Comparison of ENCODE assay signal across 8 cellular contexts in the genomic region with DNA sequence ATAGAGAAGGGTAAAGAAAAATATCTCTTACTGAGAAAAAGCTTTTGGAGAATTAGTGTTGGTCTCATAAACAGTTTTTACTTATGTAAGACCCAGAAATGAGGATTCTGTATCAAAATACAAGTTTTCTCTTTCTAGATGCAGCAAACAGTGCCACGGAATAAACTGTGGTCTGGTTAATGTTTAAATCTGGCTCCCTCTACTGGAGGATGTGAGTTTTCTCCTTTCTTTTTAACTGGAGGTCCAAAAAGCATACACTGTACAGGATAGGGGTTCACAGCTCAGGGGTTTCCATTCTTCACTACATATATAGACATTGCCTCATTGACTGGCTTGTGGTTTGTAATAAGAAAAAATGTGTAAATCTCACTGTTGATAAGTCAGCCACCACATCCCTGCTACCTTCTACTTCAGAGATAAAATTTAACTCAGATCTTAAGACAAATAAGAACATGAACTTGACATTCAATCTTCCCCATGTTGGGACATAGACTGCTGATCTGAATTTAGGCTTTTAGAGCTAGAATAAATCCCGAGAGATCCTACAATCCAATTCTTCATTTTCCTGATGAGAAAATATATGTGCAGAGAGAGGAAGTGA.
DNase-seq lines count a peak whose midpoint lies in the region; ATAC-seq and TF ChIP-seq lines count a peak whose summit lies in the region.

No MANE protein-coding gene starts in this region.

- ATAC-seq in DND-41 (ENCODE audit: insufficient read depth, low read depth) (peak; percentile 73; the same call in 2 of the 3 replicates), GM19452 (IDR thresholded peaks at IDR 0.05; ENCODE audit: unreplicated experiment) (peak; percentile 84), HG03469 (IDR thresholded peaks at IDR 0.05; ENCODE audit: unreplicated experiment) (peak; percentile 84)

- H3K27ac ChIP-seq in DND-41 (ENCODE audit: low read length) (no peak overlapping the region), breast epithelium (no peak overlapping the region), thyroid gland (no peak overlapping the region)

- peak; percentile 72 for TF ChIP-seq CTCF in DND-41 (IDR thresholded peaks at IDR 0.05; ENCODE audit: borderline replicate concordance, extremely low read depth, low read length, poor library complexity, severe bottlenecking)
- peak; percentile 31 to 68 (median 56) for TF ChIP-seq CTCF in breast epithelium (IDR thresholded peaks at IDR 0.05)
- TF ChIP-seq CTCF in thyroid gland (IDR thresholded peaks at IDR 0.05), result peak; percentile 27 to 72 (median 52)

- H2AFZ ChIP-seq in DND-41 (ENCODE audit: low read depth, low read length), result no peak overlapping the region

- H3K36me3 ChIP-seq in DND-41 (ENCODE audit: insufficient read depth, low read length) (no peaks in the 10 kb centered on the region), breast epithelium (no peaks in the 10 kb centered on the region), thyroid gland (no peaks in the 10 kb centered on the region)

- no peak overlapping the region for H3K9ac ChIP-seq in DND-41 (ENCODE audit: low read depth, low read length)

- no peak overlapping the region for H3K4me2 ChIP-seq in DND-41 (ENCODE audit: insufficient read depth, low read length)

- TF ChIP-seq POLR2A in breast epithelium (IDR thresholded peaks at IDR 0.05), result no peak
- no peak for TF ChIP-seq POLR2A in thyroid gland (IDR thresholded peaks at IDR 0.05)

- H4K20me1 ChIP-seq in DND-41 (ENCODE audit: insufficient read depth, low read length), result no peaks in the 10 kb centered on the region

- H3K9me3 ChIP-seq in DND-41 (ENCODE audit: insufficient read depth, low read length, severe bottlenecking) (no peaks in the 10 kb centered on the region), breast epithelium (no peaks in the 10 kb centered on the region), thyroid gland (no peaks in the 10 kb centered on the region)

- intact Hi-C loops in breast epithelium (cut with DNase I; ENCODE audit: low total_unique reads), result no loop called here
- intact Hi-C loops in thyroid gland (cut with DNase I), result no loop called here

- H3K27me3 ChIP-seq in DND-41 (ENCODE audit: insufficient read depth, low read length, poor library complexity) (no peaks in the 10 kb centered on the region), breast epithelium (no peaks in the 10 kb centered on the region), thyroid gland (no peaks in the 10 kb centered on the region)

- no peak overlapping the region for H3K4me3 ChIP-seq in DND-41 (ENCODE audit: low read depth in 1 of 2, low read length in 2 of 2)
- H3K4me3 ChIP-seq in breast epithelium, result no peak overlapping the region
- no peak overlapping the region for H3K4me3 ChIP-seq in thyroid gland (replicated peaks in 1 of 3)

- 4 to 10% methylated on average over 2 of the region's 2 CpGs for WGBS in thyroid gland, 2 donors

- no peak for DNase-seq in DND-41
- peak; percentile 83 for DNase-seq in NCI-H82 (lab: John Stamatoyannopoulos, UW)
- no peak for DNase-seq in breast epithelium (ENCODE audit: low spot score in 2 of 2)
- DNase-seq in kidney glomerular epithelial cell (lab: John Stamatoyannopoulos, UW), result peak; percentile 54
- no peak for DNase-seq in thyroid gland
- DNase-seq in activated T-cell treated with anti-CD3 and anti-CD28 coated beads, Interleukin-2, amount 50 U/mL, for 1 hour, result no peak

- no peaks in the 10 kb centered on the region for H3K4me1 ChIP-seq in DND-41 (ENCODE audit: insufficient read depth, low read length)
- H3K4me1 ChIP-seq in breast epithelium, result no peaks in the 10 kb centered on the region
- H3K4me1 ChIP-seq in thyroid gland, result no peaks in the 10 kb centered on the region

- H3K79me2 ChIP-seq in DND-41 (ENCODE audit: insufficient read depth, low read length), result no peaks in the 10 kb centered on the region

Comparison
In these comparisons a context has a peak if more than half of its experiments do, and no peak if none do; other contexts are left out.
1. DNase-seq: peak in NCI-H82 (single experiment) and kidney glomerular epithelial cell (single experiment); none in DND-41 (single experiment), breast epithelium (0 of 2), thyroid gland (0 of 2) and activated T-cell treated with anti-CD3 and anti-CD28 coated beads, Interleukin-2, amount 50 U/mL, for 1 hour (single experiment).
2. Peak in every context shown above with its lines, with median percentiles within 50 percentile points of each other: ATAC-seq and CTCF ChIP-seq.